In the genomic region with DNA sequence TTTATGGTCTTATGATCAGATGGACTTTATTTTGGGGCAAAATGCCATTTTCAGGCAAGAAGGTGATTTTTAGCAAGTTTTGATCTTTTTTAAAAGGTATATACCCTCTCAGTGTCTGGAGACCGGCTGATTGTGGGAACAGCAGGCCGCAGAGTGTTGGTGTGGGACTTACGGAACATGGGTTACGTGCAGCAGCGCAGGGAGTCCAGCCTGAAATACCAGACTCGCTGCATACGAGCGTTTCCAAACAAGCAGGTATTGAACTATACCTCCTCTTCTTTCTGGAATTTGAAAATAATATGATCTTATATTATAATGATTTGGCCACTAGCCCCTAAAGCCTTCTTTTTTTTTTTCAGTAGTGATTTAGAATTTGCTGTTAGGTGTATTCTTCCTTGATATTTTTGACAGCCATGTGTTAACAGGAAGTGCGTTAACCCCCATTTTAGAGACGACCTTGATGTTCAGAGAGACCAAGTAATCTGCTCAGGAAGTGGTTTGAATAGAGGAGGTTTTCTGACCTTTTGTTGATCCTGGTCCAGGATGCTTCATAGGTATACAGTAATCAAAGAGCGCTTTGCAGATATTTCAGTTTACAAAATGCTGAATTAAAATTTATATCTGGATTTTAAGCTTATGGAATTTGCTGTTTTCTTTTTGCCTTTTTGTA, we compare ENCODE assay signal across 1 cellular context.
TF ChIP-seq lines count a peak whose summit lies in the region.

No MANE protein-coding gene starts in this region.

TF ChIP-seq in K562, 482 proteins besides CTCF, POLR2A, EP300 and RAD21:
- TF ChIP-seq, protein P1, sequence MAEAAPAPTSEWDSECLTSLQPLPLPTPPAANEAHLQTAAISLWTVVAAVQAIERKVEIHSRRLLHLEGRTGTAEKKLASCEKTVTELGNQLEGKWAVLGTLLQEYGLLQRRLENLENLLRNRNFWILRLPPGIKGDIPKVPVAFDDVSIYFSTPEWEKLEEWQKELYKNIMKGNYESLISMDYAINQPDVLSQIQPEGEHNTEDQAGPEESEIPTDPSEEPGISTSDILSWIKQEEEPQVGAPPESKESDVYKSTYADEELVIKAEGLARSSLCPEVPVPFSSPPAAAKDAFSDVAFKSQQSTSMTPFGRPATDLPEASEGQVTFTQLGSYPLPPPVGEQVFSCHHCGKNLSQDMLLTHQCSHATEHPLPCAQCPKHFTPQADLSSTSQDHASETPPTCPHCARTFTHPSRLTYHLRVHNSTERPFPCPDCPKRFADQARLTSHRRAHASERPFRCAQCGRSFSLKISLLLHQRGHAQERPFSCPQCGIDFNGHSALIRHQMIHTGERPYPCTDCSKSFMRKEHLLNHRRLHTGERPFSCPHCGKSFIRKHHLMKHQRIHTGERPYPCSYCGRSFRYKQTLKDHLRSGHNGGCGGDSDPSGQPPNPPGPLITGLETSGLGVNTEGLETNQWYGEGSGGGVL (CRISPR knock-in tag; IDR thresholded peaks at IDR 0.05) = no peak
- TF ChIP-seq TAF15 (IDR thresholded peaks at IDR 0.05; ENCODE audit: low read depth, low read length) (no peak), SPI1 (IDR thresholded peaks at IDR 0.05; ENCODE audit: borderline replicate concordance, low read depth, low read length) (0 out of 2 replicates have a peak, but pooled peaks have one; percentile 14)
